In genomic region chr20:18507218-18508191, GRCh38 we compare ENCODE assay signal across 8 cellular contexts. TPM values are rescaled to one million over a fixed set of nuclear protein-coding genes. Genes with fewer than 3 reads are reported as not detected.
DNase-seq lines count a peak whose midpoint lies in the region; ATAC-seq, FAIRE-seq and TF ChIP-seq lines count a peak whose summit lies in the region.

Gene SEC23B, plus strand, starts transcription at chr20:18507940. Its CDS starts 2,896 bp downstream, at chr20:18510836.

- POLR2A ChIA-PET in AG04450 (lab: Yijun Ruan, JAX) (interaction anchor here (0.6 to 2.4 kb wide), 8 partner anchors 8 to 1009 kb away, joined by 3 to 21 read pairs (median 4); partner anchors contain the start of genes DZANK1, MGME1, POLR3F and RBBP9), WTC11 (lab: Charles Lee) (interaction anchor here (0.5 to 2.9 kb wide), 9 partner anchors 11 to 246 kb away, joined by 3 to 43 read pairs (median 6); partner anchors contain the start of genes DZANK1, POLR3F, RBBP9 and SMIM26)

- peaks cover 13% of the 10 kb centered on the region for H3K27me3 Mint-ChIP-seq in WTC11 (ENCODE audit: low read depth)

- no peaks in the 10 kb centered on the region for H3K27me3 ChIP-seq in AG04450 (ENCODE audit: control insufficient read depth, insufficient read depth, low read length)
- H3K27me3 ChIP-seq in small intestine (ENCODE audit: control insufficient read depth in 2 of 2, insufficient read depth in 2 of 2, low read length in 2 of 2) = peaks cover 0 to 2% of the 10 kb centered on the region in 2 donors

- peak within 1 kb of the TSS; percentile 97 for H3K4me3 Mint-ChIP-seq in WTC11

- peaks cover 0 to 2% of the 10 kb centered on the region in 2 donors for H3K4me1 ChIP-seq in small intestine (ENCODE audit: control insufficient read depth in 2 of 2, insufficient read depth in 1 of 2, low read depth in 1 of 2, low read length in 1 of 2)

- H3K27ac ChIP-seq in AG04450 (ENCODE audit: low read depth, low read length) (peak within 1 kb of the TSS; percentile 98), small intestine (ENCODE audit: low read depth in 1 of 2, low read length in 1 of 2) (peak within 1 kb of the TSS; percentile 91 to 99)

- peak within 1 kb of the TSS; percentile 90 for H3K4me3 ChIP-seq in AG04450 (ENCODE audit: low read depth, low read length)
- peak within 1 kb of the TSS; percentile 82 to 97 for H3K4me3 ChIP-seq in cardiac fibroblast (replicated peaks in 1 of 2; ENCODE audit: low read depth in 2 of 2, low read length in 2 of 2)
- peak within 1 kb of the TSS; percentile 58 to 59 for H3K4me3 ChIP-seq in small intestine (ENCODE audit: low read depth in 1 of 2, low read length in 2 of 2)

- FAIRE-seq in small intestine (lab: Jason Lieb, UNC) = no peak

- ATAC-seq in GM18909 (IDR thresholded peaks at IDR 0.05; ENCODE audit: poor library complexity, unreplicated experiment) = peak; percentile 97
- ATAC-seq in HG03175 (IDR thresholded peaks at IDR 0.05; ENCODE audit: unreplicated experiment) = peak; percentile 96
- peak; percentile 95 for ATAC-seq in WTC11

- H3K36me3 Mint-ChIP-seq in WTC11 = peaks cover 21% of the 10 kb centered on the region

- DNase-seq in AG04450 (ENCODE audit: low read depth, low spot score) (peak; percentile 92), NCI-H226 (peak; percentile 99), WTC11 (ENCODE audit: low spot score) (peak; percentile 98), cardiac fibroblast (ENCODE audit: low read depth in 2 of 2) (peak; percentile 97 to 98), iPS-NIHi11 (ENCODE audit: low spot score) (peak; percentile 97), small intestine (peak; percentile 99)

- peak within 1 kb of the TSS; percentile 100 for H3K27ac Mint-ChIP-seq in WTC11

- TF ChIP-seq CTCF in AG04450 (IDR thresholded peaks at IDR 0.05; ENCODE audit: low read depth, low read length) = no peak
- no peak for TF ChIP-seq CTCF in WTC11 (IDR thresholded peaks at IDR 0.05)
- TF ChIP-seq CTCF in cardiac fibroblast (IDR thresholded peaks at IDR 0.05; ENCODE audit: low read depth, low read length) = no peak

- H3K9me3 Mint-ChIP-seq in WTC11 = no peaks in the 10 kb centered on the region

- CTCF ChIA-PET in AG04450 (lab: Charles Lee) (interaction anchor here (0.5 to 1.8 kb wide), 4 partner anchors 9 to 1487 kb away, joined by 3 to 8 read pairs (median 4); partner anchors contain the start of gene RBBP9), WTC11 (lab: Charles Lee) (interaction anchor here (0.9 to 1.8 kb wide), 5 partner anchors 10 to 104 kb away, joined by 3 to 9 read pairs (median 5); partner anchors contain the start of genes DZANK1, POLR3F and RBBP9)

- 0 to 1% (median 0%) methylated on average over 64 to 69 of the region's 69 CpGs for WGBS in small intestine, 3 donors

- H3K4me1 Mint-ChIP-seq in WTC11 = peaks cover 19% of the 10 kb centered on the region

- H3K36me3 ChIP-seq in small intestine (ENCODE audit: control insufficient read depth in 2 of 2, insufficient read depth in 2 of 2, low read length in 2 of 2) = no peaks in the 10 kb centered on the region

- H3K9me3 ChIP-seq in AG04450 (ENCODE audit: control insufficient read depth, insufficient read depth, low read length) (no peaks in the 10 kb centered on the region; the same call in 1 of the 2 replicates), small intestine (ENCODE audit: control insufficient read depth, low read depth) (no peaks in the 10 kb centered on the region)

TF ChIP-seq in WTC11, 78 proteins besides CTCF, POLR2A, EP300 and RAD21 (continues in another document):
- TF ChIP-seq ZNF263 (CRISPR knock-in tag; IDR thresholded peaks at IDR 0.05; ENCODE audit: low read depth) (no peak), OVOL2 (CRISPR knock-in tag; IDR thresholded peaks at IDR 0.05; ENCODE audit: borderline replicate concordance) (no peak), NR1H2 (CRISPR knock-in tag; IDR thresholded peaks at IDR 0.05) (no peak), ZNF121 (CRISPR knock-in tag; IDR thresholded peaks at IDR 0.05) (no peak), RELA (CRISPR knock-in tag; IDR thresholded peaks at IDR 0.05; ENCODE audit: borderline replicate concordance) (no peak), EMX1 (CRISPR knock-in tag; IDR thresholded peaks at IDR 0.05) (no peak), ZMAT4 (CRISPR knock-in tag; IDR thresholded peaks at IDR 0.05) (no peak), TEAD1 (CRISPR knock-in tag; IDR thresholded peaks at IDR 0.05) (no peak), CREB1 (CRISPR knock-in tag; IDR thresholded peaks at IDR 0.05) (no peak), MYBL2 (CRISPR knock-in tag; IDR thresholded peaks at IDR 0.05) (peak; percentile 68; the same call in 1 of the 2 replicates), JAZF1 (CRISPR knock-in tag; IDR thresholded peaks at IDR 0.05) (no peak), ZNF281 (CRISPR knock-in tag; IDR thresholded peaks at IDR 0.05) (no peak), GRHL2 (CRISPR knock-in tag; IDR thresholded peaks at IDR 0.05; ENCODE audit: insufficient replicate concordance, severe bottlenecking) (no peak), FOXP4 (CRISPR knock-in tag; IDR thresholded peaks at IDR 0.05) (peak; percentile 51; the same call in 1 of the 2 replicates), SP1 (CRISPR knock-in tag; conservative IDR thresholded peaks at IDR 0.05) (peak; percentile 88), E2F1 (CRISPR knock-in tag; IDR thresholded peaks at IDR 0.05) (no peak)
- TF ChIP-seq, protein P1, sequence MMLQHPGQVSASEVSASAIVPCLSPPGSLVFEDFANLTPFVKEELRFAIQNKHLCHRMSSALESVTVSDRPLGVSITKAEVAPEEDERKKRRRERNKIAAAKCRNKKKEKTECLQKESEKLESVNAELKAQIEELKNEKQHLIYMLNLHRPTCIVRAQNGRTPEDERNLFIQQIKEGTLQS (CRISPR knock-in tag; conservative IDR thresholded peaks at IDR 0.05) = no peak
- TF ChIP-seq, protein P2, sequence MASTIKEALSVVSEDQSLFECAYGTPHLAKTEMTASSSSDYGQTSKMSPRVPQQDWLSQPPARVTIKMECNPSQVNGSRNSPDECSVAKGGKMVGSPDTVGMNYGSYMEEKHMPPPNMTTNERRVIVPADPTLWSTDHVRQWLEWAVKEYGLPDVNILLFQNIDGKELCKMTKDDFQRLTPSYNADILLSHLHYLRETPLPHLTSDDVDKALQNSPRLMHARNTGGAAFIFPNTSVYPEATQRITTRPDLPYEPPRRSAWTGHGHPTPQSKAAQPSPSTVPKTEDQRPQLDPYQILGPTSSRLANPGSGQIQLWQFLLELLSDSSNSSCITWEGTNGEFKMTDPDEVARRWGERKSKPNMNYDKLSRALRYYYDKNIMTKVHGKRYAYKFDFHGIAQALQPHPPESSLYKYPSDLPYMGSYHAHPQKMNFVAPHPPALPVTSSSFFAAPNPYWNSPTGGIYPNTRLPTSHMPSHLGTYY (CRISPR knock-in tag; IDR thresholded peaks at IDR 0.05) = no peak

RNA-seq across cellular contexts. Expression of gene SEC23B, which starts in this region (rescaled TPM):
- polyA plus RNA-seq in AG04450 (2011; rRNA removed) (57.5 and 58.2 TPM in 2 replicates), small intestine (10 to 100 TPM; 17.2 to 27.6 (median 20.5) TPM)
- 50.8 and 51.5 TPM in 2 replicates for polyA minus RNA-seq in AG04450 (2011; rRNA and poly(A)+ RNA removed)
- 57.0 to 67.1 TPM (median 59.6 TPM) in 3 replicates for total RNA-seq in WTC11 (2021)

Comparison
In these comparisons a context has a peak if more than half of its experiments do, and no peak if none do; other contexts are left out.
1. Peak in every context shown above with its lines: DNase-seq, ATAC-seq, H3K4me3 ChIP-seq and H3K27ac ChIP-seq.